In genomic region chr20:11261533-11262000, GRCh38 we compare ENCODE assay signal across 9 cellular contexts.
A peak's percentile ranks its signal among the peaks of the same experiment; 100 is the strongest.
DNase-seq lines count a peak whose midpoint lies in the region; ATAC-seq and TF ChIP-seq lines count a peak whose summit lies in the region.
"Had no signal": no experiment of that assay in that cellular context is flagged by ENCODE, and none has a peak within 500 bp of the region (broad histone marks: within the 10 kb centered on the region; RNA-seq: fewer than 3 reads in every experiment).

No MANE protein-coding gene starts in this region.

- WGBS in GM23248 (ENCODE audit: low coverage in 1 of 2, low lambda C conversion rate in 2 of 2, missing lambda C conversion rate in 2 of 2), 2 experiments = 6 to 11% methylated on average over 5 of the region's 5 CpGs

- no peaks in the 10 kb centered on the region for H3K9me3 ChIP-seq in A673 (ENCODE audit: low read depth, low read length, poor library complexity, severe bottlenecking)
- H3K9me3 ChIP-seq in GM23248 (ENCODE audit: low read depth) = no peaks in the 10 kb centered on the region
- H3K9me3 ChIP-seq in PC-3 (ENCODE audit: low read length) = no peaks in the 10 kb centered on the region
- H3K9me3 ChIP-seq in MM.1S (replicated peaks; ENCODE audit: insufficient read depth, low read length) = no peaks in the 10 kb centered on the region

- BruUV-seq in A673 (replicated peaks; lab: Mats Ljungman, UMichigan) (no TSS peak), PC-3 (replicated peaks; lab: Mats Ljungman, UMichigan) (no TSS peak)

- H3K9ac ChIP-seq in GM23248 (peak overlapping the region; percentile 50), PC-3 (ENCODE audit: low read length) (no peak overlapping the region), MM.1S (ENCODE audit: low read length) (no peak overlapping the region)

- H3F3A ChIP-seq in GM23248 (ENCODE audit: insufficient read depth) (peaks cover 19% of the 10 kb centered on the region; the same call in 1 of the 2 replicates), PC-3 (ENCODE audit: low read length, unreplicated experiment) (peaks cover 1% of the 10 kb centered on the region), MM.1S (ENCODE audit: insufficient read depth, low read length) (no peaks in the 10 kb centered on the region)

- H3K9me2 ChIP-seq in GM23248 (ENCODE audit: insufficient read depth) (no peaks in the 10 kb centered on the region), PC-3 (replicated peaks; ENCODE audit: low read length) (no peaks in the 10 kb centered on the region), MM.1S (replicated peaks; ENCODE audit: insufficient read depth, low read length) (no peaks in the 10 kb centered on the region)

- no peak overlapping the region for H2AFZ ChIP-seq in GM23248
- H2AFZ ChIP-seq in PC-3 (ENCODE audit: low read length) = peak overlapping the region; percentile 29; the same call in 1 of the 2 replicates
- no peak overlapping the region for H2AFZ ChIP-seq in MM.1S (ENCODE audit: low read length)

- H3K4me3 ChIP-seq in A673 (ENCODE audit: low read depth, low read length, poor library complexity, severe bottlenecking) (no peak overlapping the region), GM23248 (no peak overlapping the region), PC-3 (ENCODE audit: low read length) (no peak overlapping the region), fibroblast of villous mesenchyme (ENCODE audit: low read depth, low read length) (no peak overlapping the region), MM.1S (ENCODE audit: low read length) (no peak overlapping the region)

- CTCF ChIA-PET in A673 (lab: Charles Lee) = no interaction called here
- CTCF ChIA-PET in PC-3 (lab: Charles Lee) = no interaction called here

- H3K79me2 ChIP-seq in GM23248 (ENCODE audit: insufficient read depth) (no peaks in the 10 kb centered on the region), PC-3 (ENCODE audit: low read length) (no peaks in the 10 kb centered on the region), MM.1S (ENCODE audit: low read length) (no peaks in the 10 kb centered on the region)

- H3K27me3 ChIP-seq in A673 (replicated peaks; ENCODE audit: insufficient read depth, low read depth, low read length, poor library complexity) (no peaks in the 10 kb centered on the region), GM23248 (replicated peaks; ENCODE audit: insufficient read depth) (no peaks in the 10 kb centered on the region), PC-3 (ENCODE audit: low read length) (no peaks in the 10 kb centered on the region), MM.1S (replicated peaks; ENCODE audit: insufficient read depth, low read length) (no peaks in the 10 kb centered on the region)

- H3K27ac ChIP-seq in A673 (ENCODE audit: low read depth, low read length, poor library complexity, severe bottlenecking) (no peak overlapping the region), GM23248 (peak overlapping the region; percentile 62), PC-3 (ENCODE audit: low read length) (peak overlapping the region; percentile 35), MM.1S (ENCODE audit: low read length) (no peak overlapping the region)

- in situ Hi-C loops in GM23248 (cut with MboI) = loop anchor here (25.0 kb wide), 2 partner anchors 699 to 799 kb away; no protein-coding TSS in a partner anchor

- DNase-seq in A673 (ENCODE audit: low spot score) = peak; percentile 24
- peak; percentile 96 for DNase-seq in GM23248
- peak; percentile 72 for DNase-seq in PC-3
- DNase-seq in fibroblast of villous mesenchyme (ENCODE audit: low read depth) = peak; percentile 19
- no peak for DNase-seq in stimulated activated CD8-positive, alpha-beta memory T cell treated with anti-CD3 and anti-CD28 coated beads, Interleukin-4, amount 100 ng/mL, for 48 hours
- DNase-seq in C1 segment of cervical spinal cord (lab: John Stamatoyannopoulos, UW) = no peak
- DNase-seq in NCI-H2081 treated with DMSO at 0.1 percent for 48 hours (lab: John Stamatoyannopoulos, UW) = no peak
- no peak for DNase-seq in MM.1S
- DNase-seq: NCI-H1417 had no signal

- POLR2A ChIA-PET in A673 (lab: Charles Lee; ENCODE audit: low non-redundant PET) (no interaction called here), PC-3 (lab: Charles Lee; ENCODE audit: unreplicated experiment) (no interaction called here)

- intact Hi-C loops in A673 (cut with micrococcal nuclease; ENCODE audit: unreplicated experiment) (no loop called here), PC-3 (cut with micrococcal nuclease) (loop anchor here (10.0 kb wide), 1 partner anchor 257 kb away; no protein-coding TSS in a partner anchor)

- ATAC-seq in PC-3 = peak; percentile 54

- H3K4me2 ChIP-seq in GM23248 (ENCODE audit: unreplicated experiment) (peak overlapping the region; percentile 38), PC-3 (ENCODE audit: low read length) (peak overlapping the region; percentile 6; the same call in 1 of the 2 replicates), MM.1S (ENCODE audit: low read depth, low read length) (no peak overlapping the region)

- H4K20me1 ChIP-seq in GM23248 (ENCODE audit: insufficient read depth) = no peaks in the 10 kb centered on the region
- H4K20me1 ChIP-seq in PC-3 (ENCODE audit: low read length) = no peaks in the 10 kb centered on the region
- no peaks in the 10 kb centered on the region for H4K20me1 ChIP-seq in MM.1S (ENCODE audit: insufficient read depth, low read length)

- H3K36me3 ChIP-seq in A673 (ENCODE audit: insufficient read depth, low read length, poor library complexity, severe bottlenecking) (no peaks in the 10 kb centered on the region), GM23248 (ENCODE audit: low read depth) (no peaks in the 10 kb centered on the region), PC-3 (ENCODE audit: low read depth, low read length) (no peaks in the 10 kb centered on the region), MM.1S (replicated peaks; ENCODE audit: insufficient read depth, low read length) (no peaks in the 10 kb centered on the region)

- H3K4me1 ChIP-seq in A673 (ENCODE audit: insufficient read depth, low read length, poor library complexity, severe bottlenecking) (no peaks in the 10 kb centered on the region), GM23248 (ENCODE audit: insufficient read depth) (peaks cover 23% of the 10 kb centered on the region), PC-3 (ENCODE audit: insufficient read depth, low read length) (peaks cover 21% of the 10 kb centered on the region), MM.1S (ENCODE audit: low read length) (no peaks in the 10 kb centered on the region)

- no peak for TF ChIP-seq CTCF in A673 (conservative IDR thresholded peaks at IDR 0.05; ENCODE audit: low read depth, low read length)
- no peak for TF ChIP-seq CTCF in PC-3 (conservative IDR thresholded peaks at IDR 0.05; ENCODE audit: low read depth, low read length)
- TF ChIP-seq CTCF in fibroblast of villous mesenchyme (IDR thresholded peaks at IDR 0.05; ENCODE audit: insufficient read depth, low read depth, low read length) = no peak
- no peak for TF ChIP-seq CTCF in MM.1S (IDR thresholded peaks at IDR 0.05; ENCODE audit: low read length)

Comparison
In these comparisons a context has a peak if more than half of its experiments do, and no peak if none do; other contexts are left out.
1. DNase-seq: peak in A673 (single experiment), GM23248 (single experiment), PC-3 (single experiment) and fibroblast of villous mesenchyme (single experiment); none in stimulated activated CD8-positive, alpha-beta memory T cell treated with anti-CD3 and anti-CD28 coated beads, Interleukin-4, amount 100 ng/mL, for 48 hours (single experiment), C1 segment of cervical spinal cord (0 of 14), NCI-H2081 treated with DMSO at 0.1 percent for 48 hours (single experiment) and MM.1S (single experiment).
2. H3K27ac ChIP-seq: peak in GM23248 (single experiment) and PC-3 (single experiment); none in A673 (single experiment) and MM.1S (single experiment).